14 cellular contexts compared by ENCODE assay signal in genomic region chr4:3368334-3368733, GRCh38.
DNase-seq lines count a peak whose midpoint lies in the region; TF ChIP-seq lines count a peak whose summit lies in the region.
"Had no signal": no experiment of that assay in that cellular context is flagged by ENCODE, and none has a peak within 500 bp of the region (broad histone marks: within the 10 kb centered on the region; RNA-seq: fewer than 3 reads in every experiment).

No MANE protein-coding gene starts in this region.

- TF ChIP-seq POLR2A in NB4 (IDR thresholded peaks at IDR 0.05; ENCODE audit: extremely low read depth, insufficient read length) (no peak), esophagus muscularis mucosa (IDR thresholded peaks at IDR 0.05; ENCODE audit: low read depth) (no peak)

- intact Hi-C loops in esophagus muscularis mucosa (cut with DNase I): no loop called here

- peak overlapping the region; percentile 40 for H3K4me3 Mint-ChIP-seq in activated naive CD8-positive, alpha-beta T cell
- H3K4me3 Mint-ChIP-seq in activated naive CD8-positive, alpha-beta T cell treated with anti-CD3 and anti-CD28 coated beads for 36 hours: no peak overlapping the region
- H3K4me3 Mint-ChIP-seq: GM23338 had no signal

- TF ChIP-seq EP300 in esophagus muscularis mucosa (IDR thresholded peaks at IDR 0.05): no peak

- TF ChIP-seq CTCF in NB4 (IDR thresholded peaks at IDR 0.05; ENCODE audit: low read depth, low read length): no peak
- no peak for TF ChIP-seq CTCF in esophagus muscularis mucosa (IDR thresholded peaks at IDR 0.05)

- no peaks in the 10 kb centered on the region for H3K9me3 Mint-ChIP-seq in activated naive CD8-positive, alpha-beta T cell (ENCODE audit: low read depth)
- H3K9me3 Mint-ChIP-seq in activated naive CD8-positive, alpha-beta T cell treated with anti-CD3 and anti-CD28 coated beads for 36 hours: no peaks in the 10 kb centered on the region
- H3K9me3 Mint-ChIP-seq: CD4-positive, CD25-positive, alpha-beta regulatory T cell; GM23338 had no signal

- 85% methylated on average over 4 of the region's 4 CpGs for WGBS in esophagus muscularis mucosa

- peaks cover 31 to 45% (median 37%) of the 10 kb centered on the region in 4 donors for H3K4me1 ChIP-seq in esophagus muscularis mucosa

- no peaks in the 10 kb centered on the region for H3K36me3 Mint-ChIP-seq in activated naive CD8-positive, alpha-beta T cell
- no peaks in the 10 kb centered on the region for H3K36me3 Mint-ChIP-seq in activated naive CD8-positive, alpha-beta T cell treated with anti-CD3 and anti-CD28 coated beads for 36 hours
- H3K36me3 Mint-ChIP-seq: CD4-positive, CD25-positive, alpha-beta regulatory T cell had no signal

- H3K4me3 ChIP-seq in NB4 (ENCODE audit: low read depth, low read length): no peak overlapping the region
- H3K4me3 ChIP-seq in esophagus muscularis mucosa: no peak overlapping the region
- H3K4me3 ChIP-seq: GM23338 had no signal

- no peak overlapping the region for H3K27ac ChIP-seq in esophagus muscularis mucosa (replicated peaks in 1 of 4)
- H3K27ac ChIP-seq in temporal lobe (ENCODE audit: low read depth, low read length): peak overlapping the region; percentile 53

- no peaks in the 10 kb centered on the region for H3K36me3 ChIP-seq in esophagus muscularis mucosa

- H3K27me3 Mint-ChIP-seq in activated naive CD8-positive, alpha-beta T cell: peaks cover 2% of the 10 kb centered on the region
- peaks cover 36% of the 10 kb centered on the region for H3K27me3 Mint-ChIP-seq in activated naive CD8-positive, alpha-beta T cell treated with anti-CD3 and anti-CD28 coated beads for 36 hours

- no peak overlapping the region for H3K27ac Mint-ChIP-seq in activated naive CD8-positive, alpha-beta T cell
- no peak overlapping the region for H3K27ac Mint-ChIP-seq in activated naive CD8-positive, alpha-beta T cell treated with anti-CD3 and anti-CD28 coated beads for 36 hours
- H3K27ac Mint-ChIP-seq: CD4-positive, CD25-positive, alpha-beta regulatory T cell; GM23338 had no signal

- H3K9me3 ChIP-seq in esophagus muscularis mucosa: no peaks in the 10 kb centered on the region

- no peaks in the 10 kb centered on the region for H3K27me3 ChIP-seq in esophagus muscularis mucosa

- no peak for DNase-seq in activated naive CD8-positive, alpha-beta T cell treated with anti-CD3 and anti-CD28 coated beads for 36 hours
- DNase-seq in NB4 (ENCODE audit: low read depth): peak; percentile 3
- DNase-seq in esophagus muscularis mucosa (ENCODE audit: extremely low spot score): peak; percentile 68
- DNase-seq in NCI-H187 (lab: John Stamatoyannopoulos, UW): no peak
- no peak for DNase-seq in activated CD4-positive, CD25-positive, alpha-beta regulatory T cell treated with anti-CD3 and anti-CD28 coated beads, Interleukin-2, amount 50 U/mL, for 72 hours
- no peak for DNase-seq in NCI-H2196 treated with DMSO at 0.1 percent for 48 hours (lab: John Stamatoyannopoulos, UW; ENCODE audit: unreplicated experiment)
- DNase-seq: CD4-positive, CD25-positive, alpha-beta regulatory T cell; GF-D8; Kasumi-1; NCI-H1417; NCI-H510A treated with DMSO at 0.1 percent for 48 hours had no signal

- peaks cover 21% of the 10 kb centered on the region for H3K4me1 Mint-ChIP-seq in activated naive CD8-positive, alpha-beta T cell (ENCODE audit: low read depth)
- peaks cover 17% of the 10 kb centered on the region for H3K4me1 Mint-ChIP-seq in activated naive CD8-positive, alpha-beta T cell treated with anti-CD3 and anti-CD28 coated beads for 36 hours

Comparison
In these comparisons a context has a peak if more than half of its experiments do, and no peak if none do; other contexts are left out.
1. DNase-seq: peak in NB4 (single experiment) and esophagus muscularis mucosa (single experiment); none in activated naive CD8-positive, alpha-beta T cell treated with anti-CD3 and anti-CD28 coated beads for 36 hours (single experiment), NCI-H187 (0 of 2), activated CD4-positive, CD25-positive, alpha-beta regulatory T cell treated with anti-CD3 and anti-CD28 coated beads, Interleukin-2, amount 50 U/mL, for 72 hours (single experiment) and NCI-H2196 treated with DMSO at 0.1 percent for 48 hours (single experiment).